In the genomic region with DNA sequence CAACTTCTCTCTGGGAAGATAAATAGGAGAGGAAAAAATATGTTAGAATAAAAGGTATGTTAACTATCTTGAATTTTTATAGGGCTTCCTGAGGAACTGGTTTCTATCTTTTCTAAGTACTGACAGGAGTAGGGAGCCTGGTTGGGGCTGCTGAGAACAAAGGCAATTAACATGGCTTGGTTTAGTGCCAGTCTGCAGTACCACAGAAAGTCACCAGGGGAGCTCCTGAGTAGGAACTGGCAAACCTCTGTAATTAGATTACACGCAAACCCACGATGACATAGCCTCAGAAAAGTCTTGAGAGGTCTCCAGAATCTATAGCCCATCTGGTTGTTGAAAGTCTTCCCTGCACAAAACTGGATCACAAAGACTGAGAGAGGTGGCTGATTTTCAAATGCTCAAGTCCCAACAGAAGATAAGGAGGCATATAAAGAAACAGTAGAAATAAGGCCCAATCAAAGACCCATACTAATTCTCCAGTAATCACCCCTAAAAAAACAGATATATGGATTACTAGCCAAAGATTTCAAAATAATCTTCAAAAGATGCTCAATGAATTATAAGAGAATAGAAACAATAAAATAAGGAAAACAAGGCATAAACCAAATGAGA, we compare ENCODE assay signal across 8 cellular contexts. TPM values are rescaled to one million over a fixed set of nuclear protein-coding genes. Genes with fewer than 3 reads are reported as not detected.
A peak's percentile ranks its signal among the peaks of the same experiment; 100 is the strongest.
DNase-seq lines count a peak whose midpoint lies in the region; ATAC-seq and TF ChIP-seq lines count a peak whose summit lies in the region.

No MANE protein-coding gene starts in this region.

- H2AFZ ChIP-seq in neuronal stem cell (ENCODE audit: low read length), result no peak overlapping the region

- H3K4me1 ChIP-seq in neuronal stem cell (ENCODE audit: control insufficient read depth in 2 of 2, insufficient read depth in 1 of 2, low read depth in 1 of 2, low read length in 2 of 2), result no peaks in the 10 kb centered on the region

- H3K9me3 ChIP-seq in neuronal stem cell (replicated peaks in 1 of 2; ENCODE audit: control insufficient read depth in 2 of 2, insufficient read depth in 1 of 2, low read depth in 1 of 2, low read length in 2 of 2), result no peaks in the 10 kb centered on the region

- no peak for DNase-seq in AG10803 (ENCODE audit: low read depth)
- peak; percentile 8 for DNase-seq in NCI-H82 treated with DMSO at 0.1 percent for 48 hours (lab: John Stamatoyannopoulos, UW; ENCODE audit: unreplicated experiment)
- peak; percentile 18 for DNase-seq in endothelial cell (ENCODE audit: low spot score)
- no peak for DNase-seq in NK-92 (lab: John Stamatoyannopoulos, UW; ENCODE audit: unreplicated experiment)
- no peak for DNase-seq in neuronal stem cell (ENCODE audit: low spot score)
- DNase-seq in AG20443 (ENCODE audit: low spot score), result no peak

- no peak overlapping the region for H4K91ac ChIP-seq in neuronal stem cell (ENCODE audit: low read depth, low read length, poor library complexity)

- TF ChIP-seq CTCF in AG10803 (conservative IDR thresholded peaks at IDR 0.05; ENCODE audit: low read length) (peak; percentile 21), endothelial cell (IDR thresholded peaks at IDR 0.05; ENCODE audit: unreplicated experiment) (peak; percentile 35)

- no peak overlapping the region for H3K27ac ChIP-seq in neuronal stem cell (replicated peaks; ENCODE audit: low read length)

- H2BK15ac ChIP-seq in neuronal stem cell (ENCODE audit: low read length), result no peak overlapping the region

- ATAC-seq in GM18499 (IDR thresholded peaks at IDR 0.05; ENCODE audit: insufficient read depth, unreplicated experiment), result peak; percentile 85
- peak; percentile 82 for ATAC-seq in HG02884 (IDR thresholded peaks at IDR 0.05; ENCODE audit: unreplicated experiment)

- no peak overlapping the region for H3K4ac ChIP-seq in neuronal stem cell (ENCODE audit: low read length)

- no peak overlapping the region for H4K8ac ChIP-seq in neuronal stem cell (ENCODE audit: low read depth, low read length)

- H3K36me3 Mint-ChIP-seq in endothelial cell (ENCODE audit: low read depth, unreplicated experiment), result no peaks in the 10 kb centered on the region

- no peaks in the 10 kb centered on the region for H3K4me1 Mint-ChIP-seq in endothelial cell (ENCODE audit: unreplicated experiment)

- no peak overlapping the region for H3K23ac ChIP-seq in neuronal stem cell (ENCODE audit: low read depth, low read length, poor library complexity)

- peaks cover 3% of the 10 kb centered on the region for H3K9me3 Mint-ChIP-seq in endothelial cell (ENCODE audit: unreplicated experiment)

- H3K79me1 ChIP-seq in neuronal stem cell (ENCODE audit: low read depth, low read length), result no peaks in the 10 kb centered on the region

- H2BK12ac ChIP-seq in neuronal stem cell (ENCODE audit: low read length), result no peak overlapping the region

- H3K36me3 ChIP-seq in neuronal stem cell (replicated peaks in 1 of 2; ENCODE audit: control insufficient read depth in 2 of 2, insufficient read depth in 2 of 2, low read length in 2 of 2), result no peaks in the 10 kb centered on the region

- H2BK120ac ChIP-seq in neuronal stem cell (ENCODE audit: low read depth, low read length), result no peak overlapping the region

- H3K4me3 ChIP-seq in AG10803 (ENCODE audit: low read length), result no peak overlapping the region
- H3K4me3 ChIP-seq in neuronal stem cell (ENCODE audit: low read length in 2 of 2), result no peak overlapping the region

- no peak overlapping the region for H3K4me3 Mint-ChIP-seq in endothelial cell (ENCODE audit: unreplicated experiment)

- WGBS in neuronal stem cell (ENCODE audit: extremely low coverage in 2 of 2, insufficient read length in 2 of 2, insufficient replicate concordance in 1 of 2), 2 donors, result no CpG with 5 or more reads among the region's 2 CpGs

- H3K9ac ChIP-seq in neuronal stem cell (ENCODE audit: low read depth, low read length, poor library complexity), result no peak overlapping the region

- H3K14ac ChIP-seq in neuronal stem cell (ENCODE audit: low read length), result no peak overlapping the region

- H2BK5ac ChIP-seq in neuronal stem cell (ENCODE audit: low read length), result no peak overlapping the region

- H3K27me3 Mint-ChIP-seq in endothelial cell (ENCODE audit: unreplicated experiment), result no peaks in the 10 kb centered on the region

- no peak overlapping the region for H3K27ac Mint-ChIP-seq in endothelial cell (ENCODE audit: unreplicated experiment)

- H3K18ac ChIP-seq in neuronal stem cell (ENCODE audit: low read length), result no peak overlapping the region

- no peaks in the 10 kb centered on the region for H3K27me3 ChIP-seq in neuronal stem cell (ENCODE audit: control insufficient read depth in 3 of 3, insufficient read depth in 3 of 3, low read depth in 1 of 3, low read length in 3 of 3)

- H3K4me2 ChIP-seq in neuronal stem cell (ENCODE audit: insufficient read depth, low read length, poor library complexity, severe bottlenecking), result no peak overlapping the region

- no peak overlapping the region for H2AK5ac ChIP-seq in neuronal stem cell (ENCODE audit: low read depth, low read length)

RNA-seq across cellular contexts. Expression of a gene that starts 11.7 kb away (rescaled TPM):
- 0.10 TPM for total RNA-seq in endothelial cell (ENCODE audit: unreplicated experiment)
- not detected for polyA plus RNA-seq in neuronal stem cell (2013, experiment 1 of 2)
- polyA plus RNA-seq in neuronal stem cell (2013, experiment 2 of 2), result not detected

Comparison
In these comparisons a context has a peak if more than half of its experiments do, and no peak if none do; other contexts are left out.
1. DNase-seq: peak in NCI-H82 treated with DMSO at 0.1 percent for 48 hours (single experiment) and endothelial cell (single experiment); none in AG10803 (single experiment), NK-92 (single experiment), neuronal stem cell (single experiment) and AG20443 (single experiment).